ENCODE assay signal across 29 cellular contexts in genomic region chr2:238237441-238237840, GRCh38. TPM values are rescaled to one million over a fixed set of nuclear protein-coding genes. Genes with fewer than 3 reads are reported as not detected.
DNase-seq lines count a peak whose midpoint lies in the region; ATAC-seq and TF ChIP-seq lines count a peak whose summit lies in the region.
"Had no signal": no experiment of that assay in that cellular context is flagged by ENCODE, and none has a peak within 500 bp of the region (broad histone marks: within the 10 kb centered on the region; RNA-seq: fewer than 3 reads in every experiment).

No MANE protein-coding gene starts in this region.

- H3K27me3 Mint-ChIP-seq in CD4-positive, alpha-beta T cell: peaks cover 37% of the 10 kb centered on the region
- H3K27me3 Mint-ChIP-seq in glutamatergic neuron (ENCODE audit: unreplicated experiment): peaks cover 26% of the 10 kb centered on the region

- H3K4me3 Mint-ChIP-seq in CD4-positive, alpha-beta T cell: peak overlapping the region; percentile 81
- peak overlapping the region; percentile 92 for H3K4me3 Mint-ChIP-seq in glutamatergic neuron (ENCODE audit: unreplicated experiment)
- H3K4me3 Mint-ChIP-seq: HFFc6 had no signal

- H3K9me3 Mint-ChIP-seq in CD4-positive, alpha-beta T cell: no peaks in the 10 kb centered on the region
- peaks cover 23% of the 10 kb centered on the region for H3K9me3 Mint-ChIP-seq in glutamatergic neuron (ENCODE audit: unreplicated experiment)
- H3K9me3 Mint-ChIP-seq: activated CD8-positive, alpha-beta T cell treated with anti-CD3 and anti-CD28 coated beads for 36 hours; activated naive CD4-positive, alpha-beta T cell treated with anti-CD3 and anti-CD28 coated beads, Interleukin-2, amount 50 U/mL, for 72 hours; activated T-helper 17 cell treated with anti-CD3 and anti-CD28 coated beads, Interleukin-2, amount 50 U/mL, for 72 hours; HFFc6; IgD-negative memory B cell; natural killer cell treated with Interleukin-12 subunit alpha and Interleukin-12 subunit beta and Interleukin-15 and Interleukin-18, amount 100 ng/mL, for 72 hours; T-helper 1 cell treated with Interleukin-12 subunit alpha and Interleukin-12 subunit beta and Interleukin-4 antibody, amounts not matched to agents 30 μg/mL and 1 μg/mL, for 36 hours had no signal

- DNase-seq in CD4-positive, alpha-beta T cell: no peak
- DNase-seq in NB4 (ENCODE audit: low read depth) (peak; percentile 56), glutamatergic neuron (no peak), posterior vena cava (ENCODE audit: low spot score) (peak; percentile 72), COR-L47 (lab: John Stamatoyannopoulos, UW) (no peak)
- DNase-seq: activated CD8-positive, alpha-beta memory T cell treated with anti-CD3 and anti-CD28 coated beads, Interleukin-2, amount 50 U/mL, for 48 hours; activated CD8-positive, alpha-beta T cell treated with anti-CD3 and anti-CD28 coated beads for 36 hours; aorta; DND-41; GOT3; HFFc6; left cardiac atrium; mucosa of descending colon; NCI-H1092 treated with DMSO at 0.1 percent for 48 hours; NCI-H1694 treated with DMSO at 0.1 percent for 48 hours; SK-N-SH; stimulated activated CD4-positive, alpha-beta T cell treated with anti-CD3 and anti-CD28 coated beads, Interleukin-4, amount 100 ng/mL, for 24 hours had no signal

- no peaks in the 10 kb centered on the region for H3K36me3 Mint-ChIP-seq in CD4-positive, alpha-beta T cell (ENCODE audit: low read depth)
- peaks cover 10% of the 10 kb centered on the region for H3K36me3 Mint-ChIP-seq in glutamatergic neuron (ENCODE audit: unreplicated experiment)
- H3K36me3 Mint-ChIP-seq: activated naive CD4-positive, alpha-beta T cell treated with anti-CD3 and anti-CD28 coated beads, Interleukin-2, amount 50 U/mL, for 72 hours; natural killer cell treated with Interleukin-12 subunit alpha and Interleukin-12 subunit beta and Interleukin-15 and Interleukin-18, amount 100 ng/mL, for 72 hours had no signal

- CTCF ChIA-PET in CD4-positive, alpha-beta T cell (lab: Charles Lee): no interaction called here

- peaks cover 13% of the 10 kb centered on the region for H3K27me3 ChIP-seq in CD4-positive, alpha-beta T cell (ENCODE audit: control insufficient read depth, insufficient read depth, low read length)

- TF ChIP-seq CTCF in CD4-positive, alpha-beta T cell (IDR thresholded peaks at IDR 0.05): no peak
- no peak for TF ChIP-seq CTCF in NB4 (IDR thresholded peaks at IDR 0.05; ENCODE audit: low read depth, low read length)
- TF ChIP-seq CTCF in glutamatergic neuron (IDR thresholded peaks at IDR 0.05; ENCODE audit: partially characterized antibody, unreplicated experiment): no peak

- no peak overlapping the region for H3K27ac Mint-ChIP-seq in CD4-positive, alpha-beta T cell
- no peak overlapping the region for H3K27ac Mint-ChIP-seq in glutamatergic neuron (ENCODE audit: unreplicated experiment)
- H3K27ac Mint-ChIP-seq: activated CD8-positive, alpha-beta T cell treated with anti-CD3 and anti-CD28 coated beads for 36 hours; activated naive CD4-positive, alpha-beta T cell treated with anti-CD3 and anti-CD28 coated beads, Interleukin-2, amount 50 U/mL, for 72 hours; activated T-helper 17 cell treated with anti-CD3 and anti-CD28 coated beads, Interleukin-2, amount 50 U/mL, for 72 hours; HFFc6; natural killer cell treated with Interleukin-12 subunit alpha and Interleukin-12 subunit beta and Interleukin-15 and Interleukin-18, amount 100 ng/mL, for 72 hours; T-helper 1 cell treated with Interleukin-12 subunit alpha and Interleukin-12 subunit beta and Interleukin-4 antibody, amounts not matched to agents 30 μg/mL and 1 μg/mL, for 36 hours had no signal

- no peak overlapping the region for H3K27ac ChIP-seq in CD4-positive, alpha-beta T cell (ENCODE audit: low read depth, low read length)
- H3K27ac ChIP-seq: C4-2B, gastroesophageal sphincter, hepatocyte, PC-9, tibial nerve had no signal

- no peaks in the 10 kb centered on the region for H3K9me3 ChIP-seq in CD4-positive, alpha-beta T cell (ENCODE audit: control insufficient read depth, low read length)
- H3K9me3 ChIP-seq: gastroesophageal sphincter, mucosa of descending colon, SK-N-SH, tibial nerve had no signal

- POLR2A ChIA-PET in CD4-positive, alpha-beta T cell (lab: Charles Lee): no interaction called here

- intact Hi-C loops in CD4-positive, alpha-beta T cell (cut with DNase I, micrococcal nuclease): loop anchor here in 1 of 2 experiments (10.0 kb wide), 1 partner anchor 273 kb away; the partner anchor contains the start of gene UBE2F
- intact Hi-C loops in posterior vena cava (cut with DNase I): no loop called here

- peaks cover 12% of the 10 kb centered on the region for H3K4me1 Mint-ChIP-seq in CD4-positive, alpha-beta T cell (ENCODE audit: low read depth)
- H3K4me1 Mint-ChIP-seq in glutamatergic neuron (ENCODE audit: low read depth, unreplicated experiment): peaks cover 29% of the 10 kb centered on the region
- H3K4me1 Mint-ChIP-seq: activated T-helper 17 cell treated with anti-CD3 and anti-CD28 coated beads, Interleukin-2, amount 50 U/mL, for 72 hours had no signal

- peak overlapping the region; percentile 69 for H3K4me3 ChIP-seq in NB4 (ENCODE audit: low read depth, low read length)
- H3K4me3 ChIP-seq: gastroesophageal sphincter, hepatocyte, mucosa of descending colon, PC-9, tibial nerve had no signal

- TF ChIP-seq POLR2A in NB4 (IDR thresholded peaks at IDR 0.05; ENCODE audit: extremely low read depth, insufficient read length): no peak

- ATAC-seq in CD4-positive, alpha-beta T cell (ENCODE audit: poor library complexity): no peak
- ATAC-seq in GM21717 (IDR thresholded peaks at IDR 0.05; ENCODE audit: unreplicated experiment) (no peak), GM19467 (IDR thresholded peaks at IDR 0.05; ENCODE audit: unreplicated experiment) (no peak)
- ATAC-seq: activated CD8-positive, alpha-beta T cell treated with anti-CD3 and anti-CD28 coated beads for 36 hours; activated naive CD4-positive, alpha-beta T cell treated with anti-CD3 and anti-CD28 coated beads, Interleukin-2, amount 50 U/mL, for 72 hours; activated T-helper 17 cell treated with anti-CD3 and anti-CD28 coated beads, Interleukin-2, amount 50 U/mL, for 72 hours; gastroesophageal sphincter; left cardiac atrium; mucosa of descending colon; natural killer cell treated with Interleukin-12 subunit alpha and Interleukin-12 subunit beta and Interleukin-15 and Interleukin-18, amount 100 ng/mL, for 72 hours had no signal

RNA-seq across cellular contexts. Expression of gene HES6, which starts 2.4 kb away (rescaled TPM):
- 1 to 10 TPM; 1.5 to 1.9 TPM for total RNA-seq in CD4-positive, alpha-beta T cell
- 665 TPM for total RNA-seq in glutamatergic neuron (ENCODE audit: unreplicated experiment)
- total RNA-seq in posterior vena cava: 1 to 10 TPM; 2.3 to 6.9 TPM

RNA-seq across cellular contexts. Expression of gene ILKAP, which starts 33.9 kb away (rescaled TPM):
- total RNA-seq in CD4-positive, alpha-beta T cell: 100 to 1,000 TPM; 133 to 143 TPM
- total RNA-seq in glutamatergic neuron (ENCODE audit: unreplicated experiment): 61.3 TPM
- 10 to 100 TPM; 32.2 to 34.9 TPM for total RNA-seq in posterior vena cava

RNA-seq across cellular contexts. Expression of gene PER2, which starts 51.0 kb away (rescaled TPM):
- total RNA-seq in CD4-positive, alpha-beta T cell: 10 to 100 TPM; 33.8 to 38.2 TPM
- total RNA-seq in glutamatergic neuron (ENCODE audit: unreplicated experiment) (3.8 TPM), posterior vena cava (10 to 100 TPM; 10.1 to 16.8 TPM)

Comparison
In these comparisons a context has a peak if more than half of its experiments do, and no peak if none do; other contexts are left out.
1. DNase-seq: peak in NB4 (single experiment) and posterior vena cava (single experiment); none in CD4-positive, alpha-beta T cell (0 of 10), glutamatergic neuron (single experiment) and COR-L47 (single experiment).
2. RNA of gene HES6, which starts 2.4 kb away (total RNA-seq): 665 TPM in glutamatergic neuron (single experiment); 2.3 to 6.9 TPM in posterior vena cava and 1.5 to 1.9 TPM in CD4-positive, alpha-beta T cell; every median in the first group is over 10 times any median in the second.